Comparison of ENCODE assay signal across 20 cellular contexts in the genomic region with DNA sequence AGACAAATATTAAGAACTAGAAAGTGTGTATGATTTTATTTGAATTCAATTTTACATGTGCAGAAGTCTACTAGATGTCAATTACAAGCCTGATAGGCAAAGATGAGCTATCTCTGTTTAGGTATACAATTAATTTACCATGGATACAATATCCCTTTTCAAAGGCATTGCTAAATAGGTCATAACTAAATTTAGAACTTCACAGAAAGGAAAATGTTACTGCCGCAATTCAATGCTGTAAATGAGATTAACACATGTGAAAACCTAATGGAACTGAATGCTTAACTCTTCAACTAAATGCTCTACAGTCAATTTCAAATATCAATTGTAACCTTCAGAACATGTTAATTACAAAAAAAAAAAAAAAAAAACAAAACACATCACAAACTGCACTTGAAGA. TPM values are rescaled to one million over a fixed set of nuclear protein-coding genes. Genes with fewer than 3 reads are reported as not detected.
DNase-seq lines count a peak whose midpoint lies in the region; ATAC-seq, FAIRE-seq and TF ChIP-seq lines count a peak whose summit lies in the region.
"Had no signal": no experiment of that assay in that cellular context is flagged by ENCODE, and none has a peak within 500 bp of the region (broad histone marks: within the 10 kb centered on the region; RNA-seq: fewer than 3 reads in every experiment).

No MANE protein-coding gene starts in this region.

- H3K36me3 ChIP-seq in A673 (ENCODE audit: insufficient read depth, low read length, poor library complexity, severe bottlenecking): no peaks in the 10 kb centered on the region
- H3K36me3 ChIP-seq: BLaER1 had no signal

- no peak overlapping the region for H3K4me3 ChIP-seq in A673 (ENCODE audit: low read depth, low read length, poor library complexity, severe bottlenecking)
- H3K4me3 ChIP-seq: BLaER1, GM23338 had no signal

- FAIRE-seq in colon (lab: Jason Lieb, UNC) (peak; percentile 53), islet of Langerhans (lab: Jason Lieb, UNC) (peak; percentile 27)
- FAIRE-seq: A204.1, GM12892 had no signal

- BruUV-seq in A673 (replicated peaks; lab: Mats Ljungman, UMichigan) (TSS peak; percentile 10), Calu3 (replicated peaks; lab: Mats Ljungman, UMichigan) (TSS peak; percentile 7)

- H3K4me1 ChIP-seq in A673 (ENCODE audit: insufficient read depth, low read length, poor library complexity, severe bottlenecking): peaks cover 8% of the 10 kb centered on the region

- H3K27ac Mint-ChIP-seq in Calu3 (ENCODE audit: unreplicated experiment) (no peak overlapping the region), endothelial cell (ENCODE audit: unreplicated experiment) (no peak overlapping the region)
- H3K27ac Mint-ChIP-seq: CD14-positive monocyte; CD4-positive, alpha-beta memory T cell; GM23338; HFFc6 had no signal

- H3K9me3 ChIP-seq in A673 (ENCODE audit: low read depth, low read length, poor library complexity, severe bottlenecking): no peaks in the 10 kb centered on the region
- H3K9me3 ChIP-seq: BLaER1 had no signal

- H3K27me3 ChIP-seq in A673 (replicated peaks; ENCODE audit: insufficient read depth, low read depth, low read length, poor library complexity): peaks cover 12% of the 10 kb centered on the region

- intact Hi-C loops in A673 (cut with micrococcal nuclease; ENCODE audit: unreplicated experiment): no loop called here
- intact Hi-C loops in Calu3 (cut with micrococcal nuclease; ENCODE audit: unreplicated experiment): no loop called here

- H3K36me3 Mint-ChIP-seq in Calu3 (ENCODE audit: insufficient read depth, unreplicated experiment) (peaks cover 2% of the 10 kb centered on the region), endothelial cell (ENCODE audit: low read depth, unreplicated experiment) (no peaks in the 10 kb centered on the region)

- no peaks in the 10 kb centered on the region for H3K9me3 Mint-ChIP-seq in Calu3 (ENCODE audit: low read depth, unreplicated experiment)
- H3K9me3 Mint-ChIP-seq in endothelial cell (ENCODE audit: unreplicated experiment): no peaks in the 10 kb centered on the region
- H3K9me3 Mint-ChIP-seq: CD14-positive monocyte, GM23338, HFFc6 had no signal

- H3K27me3 Mint-ChIP-seq in Calu3 (ENCODE audit: unreplicated experiment) (no peaks in the 10 kb centered on the region), endothelial cell (ENCODE audit: unreplicated experiment) (no peaks in the 10 kb centered on the region)
- H3K27me3 Mint-ChIP-seq: CD4-positive, alpha-beta memory T cell had no signal

- DNase-seq in A673 (ENCODE audit: low spot score) (no peak), Calu3 (no peak), endothelial cell (ENCODE audit: low spot score) (no peak), glomerular visceral epithelial cell (ENCODE audit: extremely low spot score) (no peak)
- DNase-seq: AML-193; CD4-positive, alpha-beta memory T cell; DND-41; EL; H7; HFFc6; KG1 had no signal

- POLR2A ChIA-PET in A673 (lab: Charles Lee; ENCODE audit: low non-redundant PET): no interaction called here

- no peaks in the 10 kb centered on the region for H3K4me1 Mint-ChIP-seq in Calu3 (ENCODE audit: low read depth, unreplicated experiment)
- H3K4me1 Mint-ChIP-seq in endothelial cell (ENCODE audit: unreplicated experiment): peaks cover 6% of the 10 kb centered on the region

- H3K4me3 Mint-ChIP-seq in Calu3 (ENCODE audit: low read depth, unreplicated experiment) (no peak overlapping the region), endothelial cell (ENCODE audit: unreplicated experiment) (no peak overlapping the region)
- H3K4me3 Mint-ChIP-seq: CD14-positive monocyte; CD4-positive, alpha-beta memory T cell; GM23338; HFFc6 had no signal

- CTCF ChIA-PET in A673 (lab: Charles Lee): no interaction called here
- CTCF ChIA-PET in Calu3 (lab: Charles Lee): no interaction called here

- TF ChIP-seq CTCF in A673 (conservative IDR thresholded peaks at IDR 0.05; ENCODE audit: low read depth, low read length) (no peak), Calu3 (IDR thresholded peaks at IDR 0.05; ENCODE audit: unreplicated experiment) (no peak), endothelial cell (IDR thresholded peaks at IDR 0.05; ENCODE audit: unreplicated experiment) (no peak)

- no peak overlapping the region for H3K27ac ChIP-seq in A673 (ENCODE audit: low read depth, low read length, poor library complexity, severe bottlenecking)
- H3K27ac ChIP-seq: BLaER1 had no signal

- ATAC-seq in HG02623 (IDR thresholded peaks at IDR 0.05; ENCODE audit: unreplicated experiment): no peak
- ATAC-seq: GM23338, HCT116 had no signal

RNA-seq across cellular contexts. Expression of gene RAP2C, which starts 14.6 kb away (rescaled TPM):
- total RNA-seq in A673 (2021) (20.8 and 21.4 TPM in 2 replicates), Calu3 (2022) (22.9 and 28.4 TPM in 2 replicates), endothelial cell (ENCODE audit: unreplicated experiment) (50.0 TPM)
